In genomic region chr15:51266548-51266947, GRCh38 we compare ENCODE assay signal across 1 cellular context.
TF ChIP-seq lines count a peak whose summit lies in the region.

No MANE protein-coding gene starts in this region.

TF ChIP-seq in GM23338, 12 proteins besides CTCF, POLR2A, EP300 and RAD21 (continued from another document):
- no peak for TF ChIP-seq REST (IDR thresholded peaks at IDR 0.05; ENCODE audit: unreplicated experiment)
- TF ChIP-seq EZH2phosphoT487 (IDR thresholded peaks at IDR 0.05; ENCODE audit: unreplicated experiment) = no peak
- TF ChIP-seq NANOG (IDR thresholded peaks at IDR 0.05; ENCODE audit: borderline replicate concordance) = no peak
- no peak for TF ChIP-seq CREB1 (CRISPR knock-in tag; IDR thresholded peaks at IDR 0.05; ENCODE audit: low read depth)
- TF ChIP-seq ZNF331 (CRISPR knock-in tag; IDR thresholded peaks at IDR 0.05; ENCODE audit: low read depth) = no peak
- TF ChIP-seq ZNF114 (CRISPR knock-in tag; IDR thresholded peaks at IDR 0.05) = no peak
- no peak for TF ChIP-seq STAT1 (IDR thresholded peaks at IDR 0.05; ENCODE audit: unreplicated experiment)
- TF ChIP-seq POLR2AphosphoS5 (IDR thresholded peaks at IDR 0.05; ENCODE audit: low read depth) = no peak
TF ChIP-seq in GM23338: peak in this region for 0.
